8 cellular contexts compared by ENCODE assay signal in the genomic region with DNA sequence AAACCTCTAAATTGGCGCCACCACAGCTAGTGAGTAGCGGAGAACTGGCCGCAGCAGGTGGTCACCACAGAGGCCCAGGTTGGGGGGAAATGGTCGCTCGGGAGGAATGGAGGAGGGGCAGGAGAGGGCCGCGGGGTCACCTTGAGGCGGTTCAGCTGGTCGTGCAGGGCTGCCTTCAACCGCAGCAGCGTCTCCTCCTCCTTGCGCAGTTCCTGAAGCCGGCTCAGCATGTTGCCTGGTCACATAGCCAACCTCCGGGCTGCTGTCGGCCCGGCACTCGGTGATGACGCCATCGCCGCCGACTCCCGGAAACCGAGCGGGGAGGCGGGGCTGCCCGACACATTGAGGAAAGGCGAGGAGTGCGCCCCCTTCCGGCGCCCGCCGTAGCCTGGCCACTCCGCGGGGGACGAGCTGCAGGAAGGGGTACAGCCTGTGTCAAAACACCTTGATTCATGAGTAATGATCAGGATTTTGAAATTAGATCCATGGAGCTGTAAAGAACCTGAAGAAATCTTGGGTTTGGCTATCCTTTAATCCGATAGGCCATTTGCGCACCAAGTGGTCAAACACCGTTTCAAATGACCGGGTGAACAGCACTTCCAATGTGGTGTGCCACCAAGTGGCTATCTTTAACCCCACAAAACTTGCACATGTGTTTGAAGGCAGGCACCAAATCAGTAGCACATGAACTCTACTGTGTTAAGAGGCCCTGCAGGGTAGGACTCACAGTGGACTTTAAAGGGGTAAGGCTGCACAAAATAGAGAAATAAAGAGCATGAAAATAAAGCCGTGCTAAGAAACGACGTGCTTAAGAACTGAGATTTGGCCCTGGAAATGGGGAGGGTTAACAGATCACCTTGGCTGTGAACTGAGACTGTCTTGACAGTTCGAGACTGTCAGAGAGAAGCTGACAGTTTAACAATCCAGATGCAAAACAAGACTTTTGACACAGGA. TPM values are rescaled to one million over a fixed set of nuclear protein-coding genes. Genes with fewer than 3 reads are reported as not detected.
A peak's percentile ranks its signal among the peaks of the same experiment; 100 is the strongest.
DNase-seq lines count a peak whose midpoint lies in the region; ATAC-seq and TF ChIP-seq lines count a peak whose summit lies in the region.

A gene with protein sequence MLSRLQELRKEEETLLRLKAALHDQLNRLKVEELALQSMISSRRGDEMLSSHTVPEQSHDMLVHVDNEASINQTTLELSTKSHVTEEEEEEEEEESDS (minus strand): TSS at position 261 of the 954 bp plus-strand sequence. CDS start 31 bp downstream, at position 230.

- no peaks in the 10 kb centered on the region for H3K27me3 ChIP-seq in GM23338 (ENCODE audit: insufficient read depth)
- no peaks in the 10 kb centered on the region for H3K27me3 ChIP-seq in RWPE2 (ENCODE audit: insufficient read depth, poor library complexity, severe bottlenecking)

- H3K4me3 ChIP-seq in GM23338: peak within 1 kb of the TSS; percentile 94
- peak within 1 kb of the TSS; percentile 57 for H3K4me3 ChIP-seq in RWPE2 (ENCODE audit: severe bottlenecking)

- peak; percentile 93 for DNase-seq in EL
- DNase-seq in GM23338 (ENCODE audit: low spot score): peak; percentile 98
- peak; percentile 99 for DNase-seq in RWPE2 (ENCODE audit: low spot score)
- DNase-seq in activated T-helper 2 cell treated with anti-CD3 and anti-CD28 coated beads, Interferon-gamma antibody, Interleukin-2, Interleukin-4, amounts not matched to agents 10 μg/mL and 5 μg/mL and 100 μg/mL, durations not matched to agents 14 hours and 24 hours and 36 hours (ENCODE audit: low spot score): peak; percentile 96
- peak; percentile 89 for DNase-seq in fibroblast of peridontal ligament (ENCODE audit: extremely low read depth)
- DNase-seq in natural killer cell treated with Interleukin-12 subunit alpha and Interleukin-12 subunit beta and Interleukin-15 and Interleukin-18, amount 100 ng/mL, for 72 hours (ENCODE audit: low spot score): peak; percentile 97

- H3K4me1 Mint-ChIP-seq in GM23338: peaks cover 29% of the 10 kb centered on the region
- H3K4me1 Mint-ChIP-seq in activated T-helper 2 cell treated with anti-CD3 and anti-CD28 coated beads, Interferon-gamma antibody, Interleukin-2, Interleukin-4, amounts not matched to agents 10 μg/mL and 5 μg/mL and 100 μg/mL, durations not matched to agents 14 hours and 24 hours and 36 hours (ENCODE audit: low read depth): peaks cover 35% of the 10 kb centered on the region
- peaks cover 29 to 32% of the 10 kb centered on the region in 2 donors for H3K4me1 Mint-ChIP-seq in natural killer cell treated with Interleukin-12 subunit alpha and Interleukin-12 subunit beta and Interleukin-15 and Interleukin-18, amount 100 ng/mL, for 72 hours (ENCODE audit: low read depth in 2 of 2)
- H3K4me1 Mint-ChIP-seq in stimulated activated naive CD8-positive, alpha-beta T cell treated with anti-CD3 and anti-CD28 coated beads, Interleukin-15, Interleukin-2, amounts not matched to agents 100 ng/mL and 50 ng/mL, for 24 hours (ENCODE audit: low read depth): peaks cover 65% of the 10 kb centered on the region

- peaks cover 15% of the 10 kb centered on the region for H3K27me3 Mint-ChIP-seq in GM23338 (ENCODE audit: insufficient read depth, low read depth, poor library complexity)
- H3K27me3 Mint-ChIP-seq in activated T-helper 2 cell treated with anti-CD3 and anti-CD28 coated beads, Interferon-gamma antibody, Interleukin-2, Interleukin-4, amounts not matched to agents 10 μg/mL and 5 μg/mL and 100 μg/mL, durations not matched to agents 14 hours and 24 hours and 36 hours (ENCODE audit: low read depth): no peaks in the 10 kb centered on the region
- no peaks in the 10 kb centered on the region for H3K27me3 Mint-ChIP-seq in natural killer cell treated with Interleukin-12 subunit alpha and Interleukin-12 subunit beta and Interleukin-15 and Interleukin-18, amount 100 ng/mL, for 72 hours
- no peaks in the 10 kb centered on the region for H3K27me3 Mint-ChIP-seq in stimulated activated naive CD8-positive, alpha-beta T cell treated with anti-CD3 and anti-CD28 coated beads, Interleukin-15, Interleukin-2, amounts not matched to agents 100 ng/mL and 50 ng/mL, for 24 hours

- intact Hi-C loops in activated T-helper 2 cell treated with anti-CD3 and anti-CD28 coated beads, Interferon-gamma antibody, Interleukin-2, Interleukin-4, amounts not matched to agents 10 μg/mL and 5 μg/mL and 100 μg/mL, durations not matched to agents 14 hours and 24 hours and 36 hours (cut with micrococcal nuclease): loop anchor here (1.0 to 2.0 kb wide), 3 partner anchors 111 to 203 kb away; partner anchors contain the start of genes MAP2K1 and TIPIN

- peak; percentile 90 for ATAC-seq in GM23338
- peak; percentile 78 for ATAC-seq in RWPE2 (ENCODE audit: low read depth)
- ATAC-seq in natural killer cell treated with Interleukin-12 subunit alpha and Interleukin-12 subunit beta and Interleukin-15 and Interleukin-18, amount 100 ng/mL, for 72 hours: peak; percentile 96 to 97

- H3K4me2 ChIP-seq in GM23338: peak within 1 kb of the TSS; percentile 98

- peaks cover 37% of the 10 kb centered on the region for H3K79me2 ChIP-seq in GM23338 (replicated peaks; ENCODE audit: insufficient read depth)

- H3K9me2 ChIP-seq in GM23338 (ENCODE audit: insufficient read depth): no peaks in the 10 kb centered on the region

- H3K36me3 ChIP-seq in GM23338 (ENCODE audit: insufficient read depth) (peaks cover 68% of the 10 kb centered on the region), RWPE2 (ENCODE audit: low read depth) (peaks cover 82% of the 10 kb centered on the region)

- peak within 1 kb of the TSS; percentile 98 for H3K27ac Mint-ChIP-seq in GM23338
- peak within 1 kb of the TSS; percentile 93 for H3K27ac Mint-ChIP-seq in activated T-helper 2 cell treated with anti-CD3 and anti-CD28 coated beads, Interferon-gamma antibody, Interleukin-2, Interleukin-4, amounts not matched to agents 10 μg/mL and 5 μg/mL and 100 μg/mL, durations not matched to agents 14 hours and 24 hours and 36 hours
- H3K27ac Mint-ChIP-seq in natural killer cell treated with Interleukin-12 subunit alpha and Interleukin-12 subunit beta and Interleukin-15 and Interleukin-18, amount 100 ng/mL, for 72 hours: peak within 1 kb of the TSS; percentile 85 to 94
- peak within 1 kb of the TSS; percentile 99 for H3K27ac Mint-ChIP-seq in stimulated activated naive CD8-positive, alpha-beta T cell treated with anti-CD3 and anti-CD28 coated beads, Interleukin-15, Interleukin-2, amounts not matched to agents 100 ng/mL and 50 ng/mL, for 24 hours

- no peaks in the 10 kb centered on the region for H3K9me3 ChIP-seq in RWPE2 (ENCODE audit: severe bottlenecking)

- H3K4me1 ChIP-seq in GM23338 (ENCODE audit: insufficient read depth): peaks cover 12% of the 10 kb centered on the region
- peaks cover 10% of the 10 kb centered on the region for H3K4me1 ChIP-seq in RWPE2 (ENCODE audit: insufficient read depth, poor library complexity, severe bottlenecking)

- peak within 1 kb of the TSS; percentile 87 for H3K4me3 Mint-ChIP-seq in GM23338
- H3K4me3 Mint-ChIP-seq in activated T-helper 2 cell treated with anti-CD3 and anti-CD28 coated beads, Interferon-gamma antibody, Interleukin-2, Interleukin-4, amounts not matched to agents 10 μg/mL and 5 μg/mL and 100 μg/mL, durations not matched to agents 14 hours and 24 hours and 36 hours (ENCODE audit: low read depth): peak within 1 kb of the TSS; percentile 95
- peak within 1 kb of the TSS; percentile 93 for H3K4me3 Mint-ChIP-seq in natural killer cell treated with Interleukin-12 subunit alpha and Interleukin-12 subunit beta and Interleukin-15 and Interleukin-18, amount 100 ng/mL, for 72 hours
- peak within 1 kb of the TSS; percentile 97 for H3K4me3 Mint-ChIP-seq in stimulated activated naive CD8-positive, alpha-beta T cell treated with anti-CD3 and anti-CD28 coated beads, Interleukin-15, Interleukin-2, amounts not matched to agents 100 ng/mL and 50 ng/mL, for 24 hours

- H3K36me3 Mint-ChIP-seq in GM23338 (ENCODE audit: low read depth): peaks cover 76% of the 10 kb centered on the region
- H3K36me3 Mint-ChIP-seq in activated T-helper 2 cell treated with anti-CD3 and anti-CD28 coated beads, Interferon-gamma antibody, Interleukin-2, Interleukin-4, amounts not matched to agents 10 μg/mL and 5 μg/mL and 100 μg/mL, durations not matched to agents 14 hours and 24 hours and 36 hours (ENCODE audit: low read depth): peaks cover 91% of the 10 kb centered on the region
- peaks cover 42% of the 10 kb centered on the region for H3K36me3 Mint-ChIP-seq in natural killer cell treated with Interleukin-12 subunit alpha and Interleukin-12 subunit beta and Interleukin-15 and Interleukin-18, amount 100 ng/mL, for 72 hours
- H3K36me3 Mint-ChIP-seq in stimulated activated naive CD8-positive, alpha-beta T cell treated with anti-CD3 and anti-CD28 coated beads, Interleukin-15, Interleukin-2, amounts not matched to agents 100 ng/mL and 50 ng/mL, for 24 hours (ENCODE audit: low read depth): peaks cover 89% of the 10 kb centered on the region

- H3F3A ChIP-seq in GM23338 (replicated peaks; ENCODE audit: low read depth): peaks cover 71% of the 10 kb centered on the region

- peak within 1 kb of the TSS; percentile 82; the same call in 1 of the 2 replicates for H2AFZ ChIP-seq in GM23338

- H3K27ac ChIP-seq in GM23338 (ENCODE audit: low read depth) (peak within 1 kb of the TSS; percentile 100), RWPE2 (ENCODE audit: poor library complexity, severe bottlenecking) (peak within 1 kb of the TSS; percentile 87)

- TF ChIP-seq CTCF in GM23338 (conservative IDR thresholded peaks at IDR 0.05; ENCODE audit: low read depth in 2 of 2) (peak; percentile 85 to 95), LNCAP (IDR thresholded peaks at IDR 0.05) (peak; percentile 98), RWPE2 (IDR thresholded peaks at IDR 0.05; ENCODE audit: poor library complexity, severe bottlenecking) (peak; percentile 100)

- no peaks in the 10 kb centered on the region; the same call in 2 of the 3 replicates for H3K9me3 Mint-ChIP-seq in GM23338
- no peaks in the 10 kb centered on the region for H3K9me3 Mint-ChIP-seq in activated T-helper 2 cell treated with anti-CD3 and anti-CD28 coated beads, Interferon-gamma antibody, Interleukin-2, Interleukin-4, amounts not matched to agents 10 μg/mL and 5 μg/mL and 100 μg/mL, durations not matched to agents 14 hours and 24 hours and 36 hours
- H3K9me3 Mint-ChIP-seq in natural killer cell treated with Interleukin-12 subunit alpha and Interleukin-12 subunit beta and Interleukin-15 and Interleukin-18, amount 100 ng/mL, for 72 hours: no peaks in the 10 kb centered on the region
- no peaks in the 10 kb centered on the region for H3K9me3 Mint-ChIP-seq in stimulated activated naive CD8-positive, alpha-beta T cell treated with anti-CD3 and anti-CD28 coated beads, Interleukin-15, Interleukin-2, amounts not matched to agents 100 ng/mL and 50 ng/mL, for 24 hours

- H4K20me1 ChIP-seq in GM23338 (replicated peaks; ENCODE audit: insufficient read depth): peaks cover 23% of the 10 kb centered on the region

RNA-seq across cellular contexts. Expression of the gene that starts here (rescaled TPM):
- total RNA-seq in GM23338 (2014; rRNA removed; shearing (Covaris generic)): 17.4 and 21.2 TPM in 2 replicates
- polyA plus RNA-seq in GM23338 (2016; fragmentation: Nextera tagmentation; extraction: Ambion mirVana): 41.1 and 43.2 TPM in 2 replicates
- 23.2 and 23.9 TPM in 2 replicates for total RNA-seq in activated T-helper 2 cell treated with anti-CD3 and anti-CD28 coated beads, Interferon-gamma antibody, Interleukin-2, Interleukin-4, amounts not matched to agents 10 μg/mL and 5 μg/mL and 100 μg/mL, durations not matched to agents 14 hours and 24 hours and 36 hours
- total RNA-seq in natural killer cell treated with Interleukin-12 subunit alpha and Interleukin-12 subunit beta and Interleukin-15 and Interleukin-18, amount 100 ng/mL, for 72 hours: 10 to 100 TPM; 21.8 to 30.8 TPM

Comparison
In these comparisons a context has a peak if more than half of its experiments do, and no peak if none do; other contexts are left out.
1. Peak in every context shown above with its lines: DNase-seq, ATAC-seq, H3K4me3 ChIP-seq and H3K27ac ChIP-seq.